Comparison of ENCODE assay signal across 1 cellular context in the genomic region with DNA sequence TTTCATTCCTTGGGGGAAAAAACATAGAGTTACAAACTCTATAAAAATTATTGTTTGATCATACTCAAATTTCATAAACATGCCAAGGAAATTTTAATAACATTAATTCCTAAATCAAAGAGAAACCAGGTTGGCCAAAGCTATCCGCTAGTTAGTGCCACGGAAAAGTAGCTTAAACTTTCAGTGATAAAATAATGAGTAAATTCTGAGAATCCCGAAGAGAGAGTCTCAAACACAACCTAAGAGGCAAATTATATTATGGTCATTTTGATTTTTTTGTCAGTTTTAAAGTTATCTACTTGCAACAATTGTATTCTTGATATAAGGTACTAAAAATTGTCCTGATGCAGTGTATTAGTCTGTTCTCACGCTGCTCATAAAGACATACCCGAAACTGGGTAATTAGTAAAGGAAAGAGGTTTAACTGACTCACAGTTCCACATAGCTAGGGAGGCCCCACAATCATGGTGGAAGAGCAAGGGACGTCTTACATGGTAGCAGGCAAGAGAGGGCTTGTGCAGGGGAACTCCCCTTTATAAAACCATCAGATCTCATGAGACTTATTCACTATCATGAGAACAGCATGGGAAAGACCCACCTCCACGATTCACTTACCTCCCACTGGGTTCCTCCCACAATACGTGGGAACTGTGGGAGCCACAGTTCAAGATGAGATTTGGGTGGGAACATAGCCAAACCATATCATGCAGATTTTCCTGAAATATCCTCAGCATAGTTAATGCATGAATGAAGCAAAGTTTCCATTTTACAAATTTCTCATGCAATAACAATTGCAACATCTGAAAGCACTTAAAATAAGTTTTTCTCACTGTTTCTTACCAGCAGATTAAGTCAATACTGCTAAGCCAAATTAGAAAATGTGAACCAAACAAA.
TF ChIP-seq lines count a peak whose summit lies in the region.

No MANE protein-coding gene starts in this region.

TF ChIP-seq in GM12878, 131 proteins besides CTCF, POLR2A, EP300 and RAD21 (continued from another document and continues in another):
- no peak for TF ChIP-seq ASH2L (IDR thresholded peaks at IDR 0.05; ENCODE audit: borderline replicate concordance, low read depth)
- no peak for TF ChIP-seq ZBTB11 (CRISPR knock-in tag; IDR thresholded peaks at IDR 0.05)
- TF ChIP-seq NBN (IDR thresholded peaks at IDR 0.05) = peak; percentile 84; the same call in 1 of the 2 replicates
- no peak for TF ChIP-seq STAT3 (IDR thresholded peaks at IDR 0.05; ENCODE audit: low read depth, low read length)
- TF ChIP-seq RFX5 (IDR thresholded peaks at IDR 0.05; ENCODE audit: low read depth, low read length) = no peak
- TF ChIP-seq, protein P1, sequence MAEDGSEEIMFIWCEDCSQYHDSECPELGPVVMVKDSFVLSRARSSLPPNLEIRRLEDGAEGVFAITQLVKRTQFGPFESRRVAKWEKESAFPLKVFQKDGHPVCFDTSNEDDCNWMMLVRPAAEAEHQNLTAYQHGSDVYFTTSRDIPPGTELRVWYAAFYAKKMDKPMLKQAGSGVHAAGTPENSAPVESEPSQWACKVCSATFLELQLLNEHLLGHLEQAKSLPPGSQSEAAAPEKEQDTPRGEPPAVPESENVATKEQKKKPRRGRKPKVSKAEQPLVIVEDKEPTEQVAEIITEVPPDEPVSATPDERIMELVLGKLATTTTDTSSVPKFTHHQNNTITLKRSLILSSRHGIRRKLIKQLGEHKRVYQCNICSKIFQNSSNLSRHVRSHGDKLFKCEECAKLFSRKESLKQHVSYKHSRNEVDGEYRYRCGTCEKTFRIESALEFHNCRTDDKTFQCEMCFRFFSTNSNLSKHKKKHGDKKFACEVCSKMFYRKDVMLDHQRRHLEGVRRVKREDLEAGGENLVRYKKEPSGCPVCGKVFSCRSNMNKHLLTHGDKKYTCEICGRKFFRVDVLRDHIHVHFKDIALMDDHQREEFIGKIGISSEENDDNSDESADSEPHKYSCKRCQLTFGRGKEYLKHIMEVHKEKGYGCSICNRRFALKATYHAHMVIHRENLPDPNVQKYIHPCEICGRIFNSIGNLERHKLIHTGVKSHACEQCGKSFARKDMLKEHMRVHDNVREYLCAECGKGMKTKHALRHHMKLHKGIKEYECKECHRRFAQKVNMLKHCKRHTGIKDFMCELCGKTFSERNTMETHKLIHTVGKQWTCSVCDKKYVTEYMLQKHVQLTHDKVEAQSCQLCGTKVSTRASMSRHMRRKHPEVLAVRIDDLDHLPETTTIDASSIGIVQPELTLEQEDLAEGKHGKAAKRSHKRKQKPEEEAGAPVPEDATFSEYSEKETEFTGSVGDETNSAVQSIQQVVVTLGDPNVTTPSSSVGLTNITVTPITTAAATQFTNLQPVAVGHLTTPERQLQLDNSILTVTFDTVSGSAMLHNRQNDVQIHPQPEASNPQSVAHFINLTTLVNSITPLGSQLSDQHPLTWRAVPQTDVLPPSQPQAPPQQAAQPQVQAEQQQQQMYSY (CRISPR knock-in tag; IDR thresholded peaks at IDR 0.05) = no peak
- TF ChIP-seq CHD2 (IDR thresholded peaks at IDR 0.05; ENCODE audit: borderline replicate concordance, low read depth, low read length) = no peak
- TF ChIP-seq FOS (IDR thresholded peaks at IDR 0.05; ENCODE audit: borderline replicate concordance, extremely low read depth, insufficient read length) = no peak
- peak; percentile 89 for TF ChIP-seq YY1 (IDR thresholded peaks at IDR 0.05; ENCODE audit: low read depth, low read length)
- TF ChIP-seq KDM1A (IDR thresholded peaks at IDR 0.05; ENCODE audit: borderline replicate concordance) = no peak
- no peak for TF ChIP-seq NR2F1 (conservative IDR thresholded peaks at IDR 0.05)
- no peak for TF ChIP-seq USF1 (IDR thresholded peaks at IDR 0.05; ENCODE audit: borderline replicate concordance, extremely low read length, insufficient read depth, low read depth, low read length)
- TF ChIP-seq GABPA (IDR thresholded peaks at IDR 0.05; ENCODE audit: low read depth) = no peak
- no peak for TF ChIP-seq SRF (IDR thresholded peaks at IDR 0.05; ENCODE audit: low read depth in 2 of 2, low read length in 2 of 2)
- TF ChIP-seq FOXK2 (IDR thresholded peaks at IDR 0.05) = no peak
- TF ChIP-seq NFXL1 (IDR thresholded peaks at IDR 0.05; ENCODE audit: borderline replicate concordance) = no peak
- TF ChIP-seq SMAD5 (IDR thresholded peaks at IDR 0.05; ENCODE audit: low read depth) = no peak; the same call in 1 of the 2 replicates
- TF ChIP-seq RB1 (IDR thresholded peaks at IDR 0.05; ENCODE audit: borderline replicate concordance) = no peak
- no peak for TF ChIP-seq BMI1 (IDR thresholded peaks at IDR 0.05; ENCODE audit: borderline replicate concordance)
- no peak for TF ChIP-seq ZNF217 (IDR thresholded peaks at IDR 0.05)
- TF ChIP-seq, protein P2, sequence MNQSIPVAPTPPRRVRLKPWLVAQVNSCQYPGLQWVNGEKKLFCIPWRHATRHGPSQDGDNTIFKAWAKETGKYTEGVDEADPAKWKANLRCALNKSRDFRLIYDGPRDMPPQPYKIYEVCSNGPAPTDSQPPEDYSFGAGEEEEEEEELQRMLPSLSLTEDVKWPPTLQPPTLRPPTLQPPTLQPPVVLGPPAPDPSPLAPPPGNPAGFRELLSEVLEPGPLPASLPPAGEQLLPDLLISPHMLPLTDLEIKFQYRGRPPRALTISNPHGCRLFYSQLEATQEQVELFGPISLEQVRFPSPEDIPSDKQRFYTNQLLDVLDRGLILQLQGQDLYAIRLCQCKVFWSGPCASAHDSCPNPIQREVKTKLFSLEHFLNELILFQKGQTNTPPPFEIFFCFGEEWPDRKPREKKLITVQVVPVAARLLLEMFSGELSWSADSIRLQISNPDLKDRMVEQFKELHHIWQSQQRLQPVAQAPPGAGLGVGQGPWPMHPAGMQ (IDR thresholded peaks at IDR 0.05; ENCODE audit: borderline replicate concordance) = no peak
- TF ChIP-seq, protein P3, sequence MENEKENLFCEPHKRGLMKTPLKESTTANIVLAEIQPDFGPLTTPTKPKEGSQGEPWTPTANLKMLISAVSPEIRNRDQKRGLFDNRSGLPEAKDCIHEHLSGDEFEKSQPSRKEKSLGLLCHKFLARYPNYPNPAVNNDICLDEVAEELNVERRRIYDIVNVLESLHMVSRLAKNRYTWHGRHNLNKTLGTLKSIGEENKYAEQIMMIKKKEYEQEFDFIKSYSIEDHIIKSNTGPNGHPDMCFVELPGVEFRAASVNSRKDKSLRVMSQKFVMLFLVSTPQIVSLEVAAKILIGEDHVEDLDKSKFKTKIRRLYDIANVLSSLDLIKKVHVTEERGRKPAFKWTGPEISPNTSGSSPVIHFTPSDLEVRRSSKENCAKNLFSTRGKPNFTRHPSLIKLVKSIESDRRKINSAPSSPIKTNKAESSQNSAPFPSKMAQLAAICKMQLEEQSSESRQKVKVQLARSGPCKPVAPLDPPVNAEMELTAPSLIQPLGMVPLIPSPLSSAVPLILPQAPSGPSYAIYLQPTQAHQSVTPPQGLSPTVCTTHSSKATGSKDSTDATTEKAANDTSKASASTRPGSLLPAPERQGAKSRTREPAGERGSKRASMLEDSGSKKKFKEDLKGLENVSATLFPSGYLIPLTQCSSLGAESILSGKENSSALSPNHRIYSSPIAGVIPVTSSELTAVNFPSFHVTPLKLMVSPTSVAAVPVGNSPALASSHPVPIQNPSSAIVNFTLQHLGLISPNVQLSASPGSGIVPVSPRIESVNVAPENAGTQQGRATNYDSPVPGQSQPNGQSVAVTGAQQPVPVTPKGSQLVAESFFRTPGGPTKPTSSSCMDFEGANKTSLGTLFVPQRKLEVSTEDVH (IDR thresholded peaks at IDR 0.05; ENCODE audit: low read depth, partially characterized antibody) = peak; percentile 26
- peak; percentile 84 for TF ChIP-seq EED (IDR thresholded peaks at IDR 0.05; ENCODE audit: low read depth)
- TF ChIP-seq SREBF1 (IDR thresholded peaks at IDR 0.05; ENCODE audit: low read length) = no peak
- TF ChIP-seq RELA (IDR thresholded peaks at IDR 0.05; ENCODE audit: borderline replicate concordance, partially characterized antibody) = peak; percentile 85
- TF ChIP-seq TAF1 (IDR thresholded peaks at IDR 0.05; ENCODE audit: borderline replicate concordance, low read depth, low read length) = no peak
- TF ChIP-seq BCL11A (IDR thresholded peaks at IDR 0.05; ENCODE audit: low read depth, low read length) = peak; percentile 74; the same call in 1 of the 2 replicates
- TF ChIP-seq RUNX3 (IDR thresholded peaks at IDR 0.05; ENCODE audit: low read length) = peak; percentile 90
- TF ChIP-seq, protein P4, sequence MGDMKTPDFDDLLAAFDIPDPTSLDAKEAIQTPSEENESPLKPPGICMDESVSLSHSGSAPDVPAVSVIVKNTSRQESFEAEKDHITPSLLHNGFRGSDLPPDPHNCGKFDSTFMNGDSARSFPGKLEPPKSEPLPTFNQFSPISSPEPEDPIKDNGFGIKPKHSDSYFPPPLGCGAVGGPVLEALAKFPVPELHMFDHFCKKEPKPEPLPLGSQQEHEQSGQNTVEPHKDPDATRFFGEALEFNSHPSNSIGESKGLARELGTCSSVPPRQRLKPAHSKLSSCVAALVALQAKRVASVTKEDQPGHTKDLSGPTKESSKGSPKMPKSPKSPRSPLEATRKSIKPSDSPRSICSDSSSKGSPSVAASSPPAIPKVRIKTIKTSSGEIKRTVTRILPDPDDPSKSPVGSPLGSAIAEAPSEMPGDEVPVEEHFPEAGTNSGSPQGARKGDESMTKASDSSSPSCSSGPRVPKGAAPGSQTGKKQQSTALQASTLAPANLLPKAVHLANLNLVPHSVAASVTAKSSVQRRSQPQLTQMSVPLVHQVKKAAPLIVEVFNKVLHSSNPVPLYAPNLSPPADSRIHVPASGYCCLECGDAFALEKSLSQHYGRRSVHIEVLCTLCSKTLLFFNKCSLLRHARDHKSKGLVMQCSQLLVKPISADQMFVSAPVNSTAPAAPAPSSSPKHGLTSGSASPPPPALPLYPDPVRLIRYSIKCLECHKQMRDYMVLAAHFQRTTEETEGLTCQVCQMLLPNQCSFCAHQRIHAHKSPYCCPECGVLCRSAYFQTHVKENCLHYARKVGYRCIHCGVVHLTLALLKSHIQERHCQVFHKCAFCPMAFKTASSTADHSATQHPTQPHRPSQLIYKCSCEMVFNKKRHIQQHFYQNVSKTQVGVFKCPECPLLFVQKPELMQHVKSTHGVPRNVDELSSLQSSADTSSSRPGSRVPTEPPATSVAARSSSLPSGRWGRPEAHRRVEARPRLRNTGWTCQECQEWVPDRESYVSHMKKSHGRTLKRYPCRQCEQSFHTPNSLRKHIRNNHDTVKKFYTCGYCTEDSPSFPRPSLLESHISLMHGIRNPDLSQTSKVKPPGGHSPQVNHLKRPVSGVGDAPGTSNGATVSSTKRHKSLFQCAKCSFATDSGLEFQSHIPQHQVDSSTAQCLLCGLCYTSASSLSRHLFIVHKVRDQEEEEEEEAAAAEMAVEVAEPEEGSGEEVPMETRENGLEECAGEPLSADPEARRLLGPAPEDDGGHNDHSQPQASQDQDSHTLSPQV (IDR thresholded peaks at IDR 0.05) = peak; percentile 43; the same call in 1 of the 2 replicates
- 0 out of 2 replicates have a peak, but pooled peaks have one; percentile 59 for TF ChIP-seq IRF4 (IDR thresholded peaks at IDR 0.05; ENCODE audit: low read depth, low read length)
- peak; percentile 51 to 73; a peak in 1 of 4 replicates for TF ChIP-seq CEBPB (IDR thresholded peaks at IDR 0.05; ENCODE audit: borderline replicate concordance in 1 of 2, low read depth in 2 of 2, low read length in 2 of 2)
- TF ChIP-seq BCL3 (IDR thresholded peaks at IDR 0.05; ENCODE audit: borderline replicate concordance, insufficient read depth, low read depth, low read length, poor library complexity, severe bottlenecking) = peak; percentile 100
- TF ChIP-seq HDAC6 (IDR thresholded peaks at IDR 0.05; ENCODE audit: unreplicated experiment) = no peak
- peak; percentile 61 for TF ChIP-seq JUNB (IDR thresholded peaks at IDR 0.05)
- TF ChIP-seq NFYA (IDR thresholded peaks at IDR 0.05; ENCODE audit: borderline replicate concordance, low read depth, low read length) = no peak
